In genomic region chr16:61677776-61678175, GRCh38 we compare ENCODE assay signal across 1 cellular context.
TF ChIP-seq lines count a peak whose summit lies in the region.

No MANE protein-coding gene starts in this region.

TF ChIP-seq in GM23338, 12 proteins besides CTCF, POLR2A, EP300 and RAD21 (continued from another document):
- no peak for TF ChIP-seq REST (IDR thresholded peaks at IDR 0.05; ENCODE audit: unreplicated experiment)
- no peak for TF ChIP-seq STAT1 (IDR thresholded peaks at IDR 0.05; ENCODE audit: unreplicated experiment)
- no peak for TF ChIP-seq JUNB (IDR thresholded peaks at IDR 0.05; ENCODE audit: unreplicated experiment)
- TF ChIP-seq EZH2phosphoT487 (IDR thresholded peaks at IDR 0.05; ENCODE audit: unreplicated experiment): no peak
- TF ChIP-seq EZH2 (IDR thresholded peaks at IDR 0.05; ENCODE audit: low read depth, unreplicated experiment): no peak
- no peak for TF ChIP-seq ETS1 (IDR thresholded peaks at IDR 0.05)
- TF ChIP-seq CREB1 (CRISPR knock-in tag; IDR thresholded peaks at IDR 0.05; ENCODE audit: low read depth): no peak
- TF ChIP-seq POLR2AphosphoS5 (IDR thresholded peaks at IDR 0.05; ENCODE audit: low read depth): no peak
- no peak for TF ChIP-seq ZNF331 (CRISPR knock-in tag; IDR thresholded peaks at IDR 0.05; ENCODE audit: low read depth)
